ENCODE assay signal across 18 cellular contexts in genomic region chr12:31235868-31236395, GRCh38.
DNase-seq lines count a peak whose midpoint lies in the region; ATAC-seq, FAIRE-seq and TF ChIP-seq lines count a peak whose summit lies in the region.
"Had no signal": no experiment of that assay in that cellular context is flagged by ENCODE, and none has a peak within 500 bp of the region (broad histone marks: within the 10 kb centered on the region; RNA-seq: fewer than 3 reads in every experiment).

No MANE protein-coding gene starts in this region.

- peaks cover 14% of the 10 kb centered on the region for H3K9me3 ChIP-seq in mesenchymal stem cell (ENCODE audit: control insufficient read depth, low read length)
- H3K9me3 ChIP-seq in gastrocnemius medialis = no peaks in the 10 kb centered on the region
- H3K9me3 ChIP-seq: BE2C had no signal

- intact Hi-C loops in gastrocnemius medialis (cut with DNase I; ENCODE audit: low total_unique reads) = loop anchor here (10.0 kb wide), 1 partner anchor 381 kb away; no protein-coding TSS in a partner anchor

- DNase-seq in DMS53 treated with DMSO at 0.1 percent for 48 hours (lab: John Stamatoyannopoulos, UW; ENCODE audit: unreplicated experiment) = peak; percentile 54
- peak; percentile 43 for DNase-seq in NCI-H146 (lab: John Stamatoyannopoulos, UW)
- DNase-seq in bronchial epithelial cell (ENCODE audit: low read depth) = peak; percentile 21
- DNase-seq in mesenchymal stem cell = no peak
- DNase-seq in gastrocnemius medialis = no peak
- DNase-seq: activated gamma-delta T cell; activated naive CD8-positive, alpha-beta T cell treated with anti-CD3 and anti-CD28 coated beads, Interleukin-2, amount 10 ng/mL, durations not matched to agents 7 days and 5 days; activated T-cell treated with anti-CD3 and anti-CD28 coated beads, Interleukin-2, amount 50 U/mL, for 1 hour; CD8-positive, alpha-beta memory T cell; central memory CD4-positive, alpha-beta T cell; GDM1; naive B cell had no signal

- no peak overlapping the region for H3K18ac ChIP-seq in mesenchymal stem cell (ENCODE audit: low read depth in 1 of 2, low read length in 2 of 2)

- H2BK12ac ChIP-seq in mesenchymal stem cell (ENCODE audit: low read length in 2 of 2) = no peak overlapping the region

- 78% methylated on average over 9 of the region's 9 CpGs for WGBS in mesenchymal stem cell

- H3K36me3 ChIP-seq in bronchial epithelial cell (ENCODE audit: control insufficient read depth, insufficient read depth, low read length) = no peaks in the 10 kb centered on the region
- no peaks in the 10 kb centered on the region for H3K36me3 ChIP-seq in mesenchymal stem cell (ENCODE audit: control insufficient read depth in 1 of 2, insufficient read depth in 2 of 2, low read depth in 1 of 2, low read length in 2 of 2)
- no peaks in the 10 kb centered on the region for H3K36me3 ChIP-seq in gastrocnemius medialis
- H3K36me3 ChIP-seq: BE2C had no signal

- H3K4me1 ChIP-seq in mesenchymal stem cell (ENCODE audit: control insufficient read depth, insufficient read depth, low read depth, low read length) (peaks cover 4% of the 10 kb centered on the region), gastrocnemius medialis (peaks cover 0 to 5% of the 10 kb centered on the region in 2 donors)
- H3K4me1 ChIP-seq: BE2C had no signal

- no peak overlapping the region for H2BK120ac ChIP-seq in mesenchymal stem cell (ENCODE audit: low read depth, low read length)

- no peak overlapping the region for H3K14ac ChIP-seq in mesenchymal stem cell (ENCODE audit: low read length in 2 of 2)

- H3K27ac ChIP-seq in mesenchymal stem cell (ENCODE audit: low read length, poor library complexity, severe bottlenecking) (no peak overlapping the region), gastrocnemius medialis (no peak overlapping the region)
- H3K27ac ChIP-seq: SK-N-MC had no signal

- H3K4ac ChIP-seq in mesenchymal stem cell (ENCODE audit: low read depth in 1 of 2, low read length in 2 of 2) = no peak overlapping the region

- no peak overlapping the region for H2AFZ ChIP-seq in mesenchymal stem cell (ENCODE audit: low read depth, low read length)

- in situ Hi-C loops in gastrocnemius medialis (cut with MboI; ENCODE audit: low sequenced_read_pairs in 4 of 4) = loop anchor here in 1 of 4 donors (25.0 kb wide), 2 partner anchors 124 to 374 kb away; no protein-coding TSS in a partner anchor

- peaks cover 2% of the 10 kb centered on the region for H3K27me3 ChIP-seq in bronchial epithelial cell (ENCODE audit: control insufficient read depth, insufficient read depth, low read length)
- peaks cover 62 to 88% of the 10 kb centered on the region in 2 experiments for H3K27me3 ChIP-seq in mesenchymal stem cell (ENCODE audit: control insufficient read depth in 1 of 2, insufficient read depth in 1 of 2, low read length in 2 of 2)
- no peaks in the 10 kb centered on the region for H3K27me3 ChIP-seq in gastrocnemius medialis
- H3K27me3 ChIP-seq: BE2C had no signal

- no peaks in the 10 kb centered on the region for H3K79me1 ChIP-seq in mesenchymal stem cell (replicated peaks; ENCODE audit: low read length, poor library complexity, severe bottlenecking)

- H3K4me2 ChIP-seq in mesenchymal stem cell (ENCODE audit: low read length, poor library complexity, severe bottlenecking) = no peak overlapping the region

- H2BK5ac ChIP-seq in mesenchymal stem cell (ENCODE audit: low read depth, low read length, poor library complexity, severe bottlenecking) = no peak overlapping the region

- H4K91ac ChIP-seq in mesenchymal stem cell (ENCODE audit: low read length) = no peak overlapping the region

- H3K4me3 ChIP-seq in bronchial epithelial cell (ENCODE audit: low read depth, low read length) (no peak overlapping the region), mesenchymal stem cell (ENCODE audit: insufficient read depth in 1 of 2, low read depth in 1 of 2, low read length in 2 of 2) (no peak overlapping the region), gastrocnemius medialis (no peak overlapping the region)
- H3K4me3 ChIP-seq: SK-N-MC had no signal

- H3K9ac ChIP-seq in mesenchymal stem cell (ENCODE audit: low read length) = no peak overlapping the region

- TF ChIP-seq CTCF in bronchial epithelial cell (IDR thresholded peaks at IDR 0.05; ENCODE audit: insufficient read depth, low read length, severe bottlenecking) = no peak
- no peak for TF ChIP-seq CTCF in gastrocnemius medialis (IDR thresholded peaks at IDR 0.05 in 4 of 5, conservative IDR thresholded peaks at IDR 0.05 in 1 of 5)

- peak; percentile 43 for FAIRE-seq in bronchial epithelial cell (lab: Jason Lieb, UNC)
- FAIRE-seq: H54 had no signal

- peak overlapping the region in 1 of 2 experiments; percentile 75 for H3K23ac ChIP-seq in mesenchymal stem cell (ENCODE audit: low read length in 2 of 2)

- no peak overlapping the region for H2BK15ac ChIP-seq in mesenchymal stem cell (ENCODE audit: low read depth, poor library complexity, severe bottlenecking)

- ATAC-seq in HG03196 (IDR thresholded peaks at IDR 0.05; ENCODE audit: unreplicated experiment) (no peak), esophagus mucosa (no peak), HG03097 (IDR thresholded peaks at IDR 0.05; ENCODE audit: low FRiP score, unreplicated experiment) (no peak), gastrocnemius medialis (no peak)

- no peak for TF ChIP-seq POLR2A in gastrocnemius medialis (IDR thresholded peaks at IDR 0.05)

- no peak overlapping the region for H2AK5ac ChIP-seq in mesenchymal stem cell (ENCODE audit: low read length, severe bottlenecking)

- H4K8ac ChIP-seq in mesenchymal stem cell (ENCODE audit: low read length) = peak overlapping the region; percentile 35

Comparison
In these comparisons a context has a peak if more than half of its experiments do, and no peak if none do; other contexts are left out.
1. DNase-seq: peak in DMS53 treated with DMSO at 0.1 percent for 48 hours (single experiment), NCI-H146 (single experiment) and bronchial epithelial cell (single experiment); none in mesenchymal stem cell (single experiment) and gastrocnemius medialis (0 of 2).